2 cellular contexts compared by ENCODE assay signal in the genomic region with DNA sequence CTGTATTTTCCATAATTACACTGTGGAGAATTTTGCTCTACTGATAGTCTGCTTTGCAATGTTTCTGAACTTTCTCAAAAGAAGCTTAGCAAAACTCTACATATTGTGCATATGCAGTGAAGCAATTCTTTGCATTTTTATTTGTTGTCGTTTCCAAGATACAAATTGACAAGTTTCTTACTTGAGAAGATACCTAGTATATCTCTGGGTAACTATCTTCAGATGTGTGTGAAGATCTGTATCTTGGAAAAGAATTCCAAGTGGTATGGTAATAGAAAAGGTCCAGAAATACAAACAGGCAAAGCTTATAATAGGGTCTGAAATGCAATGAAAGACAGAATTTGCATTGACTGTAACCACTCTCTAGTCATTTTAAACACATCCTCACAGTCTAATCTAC.
A peak's percentile ranks its signal among the peaks of the same experiment; 100 is the strongest.
TF ChIP-seq lines count a peak whose summit lies in the region.

No MANE protein-coding gene starts in this region.

TF ChIP-seq in SK-N-SH, 30 proteins besides CTCF, POLR2A, EP300 and RAD21 (continued from another document):
- TF ChIP-seq, protein P1, sequence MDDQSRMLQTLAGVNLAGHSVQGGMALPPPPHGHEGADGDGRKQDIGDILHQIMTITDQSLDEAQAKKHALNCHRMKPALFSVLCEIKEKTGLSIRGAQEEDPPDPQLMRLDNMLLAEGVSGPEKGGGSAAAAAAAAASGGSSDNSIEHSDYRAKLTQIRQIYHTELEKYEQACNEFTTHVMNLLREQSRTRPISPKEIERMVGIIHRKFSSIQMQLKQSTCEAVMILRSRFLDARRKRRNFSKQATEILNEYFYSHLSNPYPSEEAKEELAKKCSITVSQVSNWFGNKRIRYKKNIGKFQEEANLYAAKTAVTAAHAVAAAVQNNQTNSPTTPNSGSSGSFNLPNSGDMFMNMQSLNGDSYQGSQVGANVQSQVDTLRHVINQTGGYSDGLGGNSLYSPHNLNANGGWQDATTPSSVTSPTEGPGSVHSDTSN (IDR thresholded peaks at IDR 0.05) = 0 out of 2 replicates have a peak, but pooled peaks have one; percentile 12
- no peak for TF ChIP-seq NRF1 (IDR thresholded peaks at IDR 0.05; ENCODE audit: low read depth, low read length)

TF ChIP-seq in K562, 482 proteins besides CTCF, POLR2A, EP300 and RAD21 (continued from another document):
- TF ChIP-seq, protein P2, sequence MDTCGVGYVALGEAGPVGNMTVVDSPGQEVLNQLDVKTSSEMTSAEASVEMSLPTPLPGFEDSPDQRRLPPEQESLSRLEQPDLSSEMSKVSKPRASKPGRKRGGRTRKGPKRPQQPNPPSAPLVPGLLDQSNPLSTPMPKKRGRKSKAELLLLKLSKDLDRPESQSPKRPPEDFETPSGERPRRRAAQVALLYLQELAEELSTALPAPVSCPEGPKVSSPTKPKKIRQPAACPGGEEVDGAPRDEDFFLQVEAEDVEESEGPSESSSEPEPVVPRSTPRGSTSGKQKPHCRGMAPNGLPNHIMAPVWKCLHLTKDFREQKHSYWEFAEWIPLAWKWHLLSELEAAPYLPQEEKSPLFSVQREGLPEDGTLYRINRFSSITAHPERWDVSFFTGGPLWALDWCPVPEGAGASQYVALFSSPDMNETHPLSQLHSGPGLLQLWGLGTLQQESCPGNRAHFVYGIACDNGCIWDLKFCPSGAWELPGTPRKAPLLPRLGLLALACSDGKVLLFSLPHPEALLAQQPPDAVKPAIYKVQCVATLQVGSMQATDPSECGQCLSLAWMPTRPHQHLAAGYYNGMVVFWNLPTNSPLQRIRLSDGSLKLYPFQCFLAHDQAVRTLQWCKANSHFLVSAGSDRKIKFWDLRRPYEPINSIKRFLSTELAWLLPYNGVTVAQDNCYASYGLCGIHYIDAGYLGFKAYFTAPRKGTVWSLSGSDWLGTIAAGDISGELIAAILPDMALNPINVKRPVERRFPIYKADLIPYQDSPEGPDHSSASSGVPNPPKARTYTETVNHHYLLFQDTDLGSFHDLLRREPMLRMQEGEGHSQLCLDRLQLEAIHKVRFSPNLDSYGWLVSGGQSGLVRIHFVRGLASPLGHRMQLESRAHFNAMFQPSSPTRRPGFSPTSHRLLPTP (IDR thresholded peaks at IDR 0.05; ENCODE audit: borderline replicate concordance, extremely low read depth, insufficient read length) = no peak
- no peak for TF ChIP-seq ZNF699 (CRISPR knock-in tag; IDR thresholded peaks at IDR 0.05; ENCODE audit: insufficient replicate concordance)
- no peak for TF ChIP-seq MTA3 (IDR thresholded peaks at IDR 0.05; ENCODE audit: borderline replicate concordance)
- no peak for TF ChIP-seq HDAC3 (IDR thresholded peaks at IDR 0.05; ENCODE audit: borderline replicate concordance, partially characterized antibody)
